Comparison of ENCODE assay signal across 20 cellular contexts in the genomic region with DNA sequence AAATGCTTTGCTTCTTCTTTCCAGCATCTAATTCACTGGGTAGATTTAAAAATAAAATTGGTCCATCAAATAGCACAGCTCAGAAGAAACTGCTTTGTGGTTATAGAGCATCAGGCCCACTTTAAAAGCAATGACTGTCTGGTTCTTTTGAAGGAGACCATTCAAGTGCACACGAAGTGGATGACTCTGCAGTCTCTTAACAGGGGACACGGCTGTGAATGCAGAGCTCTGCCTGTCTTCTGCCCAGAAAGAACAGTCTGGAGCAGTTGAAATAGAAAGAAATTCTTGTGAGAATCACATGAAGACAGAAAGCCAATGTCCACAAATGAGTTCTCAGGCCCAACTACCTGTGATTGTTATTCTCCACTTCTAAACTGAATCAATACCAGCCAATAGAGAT.
"Had no signal": no experiment of that assay in that cellular context is flagged by ENCODE, and none has a peak within 500 bp of the region (broad histone marks: within the 10 kb centered on the region; RNA-seq: fewer than 3 reads in every experiment).

No MANE protein-coding gene starts in this region.

- H3K27me3 Mint-ChIP-seq: activated naive CD8-positive, alpha-beta T cell treated with anti-CD3 and anti-CD28 coated beads, Interleukin-2, amount 50 U/mL, for 24 hours; type B pancreatic cell had no signal

- H2AFZ ChIP-seq: parathyroid adenoma had no signal

- H3K27ac Mint-ChIP-seq: activated naive CD4-positive, alpha-beta T cell treated with anti-CD3 and anti-CD28 coated beads for 36 hours; activated naive CD8-positive, alpha-beta T cell treated with anti-CD3 and anti-CD28 coated beads, Interleukin-2, amount 50 U/mL, for 24 hours; effector memory CD8-positive, alpha-beta T cell; type B pancreatic cell had no signal

- H3K9me3 Mint-ChIP-seq: activated naive CD4-positive, alpha-beta T cell treated with anti-CD3 and anti-CD28 coated beads for 36 hours; activated naive CD8-positive, alpha-beta T cell treated with anti-CD3 and anti-CD28 coated beads, Interleukin-2, amount 50 U/mL, for 24 hours; type B pancreatic cell had no signal

- H3K9ac ChIP-seq: parathyroid adenoma had no signal

- H3K4me1 Mint-ChIP-seq: activated naive CD8-positive, alpha-beta T cell treated with anti-CD3 and anti-CD28 coated beads, Interleukin-2, amount 50 U/mL, for 24 hours had no signal

- H3K36me3 ChIP-seq: breast epithelium, lower lobe of right lung, neutrophil had no signal

- H3K9me3 ChIP-seq: breast epithelium, lower lobe of right lung, neutrophil had no signal

- H3K27ac ChIP-seq: breast epithelium, foreskin keratinocyte, lower lobe of right lung, neutrophil, parathyroid adenoma had no signal

- H3K4me3 Mint-ChIP-seq: activated naive CD4-positive, alpha-beta T cell treated with anti-CD3 and anti-CD28 coated beads for 36 hours; activated naive CD8-positive, alpha-beta T cell treated with anti-CD3 and anti-CD28 coated beads, Interleukin-2, amount 50 U/mL, for 24 hours; effector memory CD8-positive, alpha-beta T cell; type B pancreatic cell had no signal

- H3K79me2 ChIP-seq: parathyroid adenoma had no signal

- H3K4me1 ChIP-seq: breast epithelium, foreskin keratinocyte, lower lobe of right lung, parathyroid adenoma had no signal

- H3K4me3 ChIP-seq: breast epithelium, lower lobe of right lung had no signal

- H3K36me3 Mint-ChIP-seq: type B pancreatic cell had no signal

- H3K27me3 ChIP-seq: breast epithelium, foreskin keratinocyte, neutrophil had no signal

- DNase-seq: activated CD4-positive, alpha-beta T cell treated with anti-CD3 and anti-CD28 coated beads, Interleukin-2, amount 50 U/mL, for 4 hours; activated CD4-positive, CD25-positive, alpha-beta regulatory T cell treated with anti-CD3 and anti-CD28 coated beads, Interleukin-2, amount 50 U/mL, for 72 hours; activated naive CD4-positive, alpha-beta T cell treated with anti-CD3 and anti-CD28 coated beads for 36 hours; activated naive CD8-positive, alpha-beta T cell treated with anti-CD3 and anti-CD28 coated beads, Interleukin-2, amount 50 U/mL, for 24 hours; activated T-cell treated with anti-CD3 and anti-CD28 coated beads for 4 hours; aorta; dermis blood vessel endothelial cell; effector memory CD8-positive, alpha-beta T cell; foreskin keratinocyte; left colon; lower lobe of right lung; midbrain; stimulated activated CD4-positive, alpha-beta T cell treated with anti-CD3 and anti-CD28 coated beads, Interleukin-15, amount 100 ng/mL, for 24 hours; stimulated activated CD4-positive, alpha-beta T cell treated with anti-CD3 and anti-CD28 coated beads, Interleukin-4, amount 100 ng/mL, for 24 hours; stimulated activated naive CD4-positive, alpha-beta T cell; T1000 had no signal
